ENCODE assay signal across 1 cellular context in the genomic region with DNA sequence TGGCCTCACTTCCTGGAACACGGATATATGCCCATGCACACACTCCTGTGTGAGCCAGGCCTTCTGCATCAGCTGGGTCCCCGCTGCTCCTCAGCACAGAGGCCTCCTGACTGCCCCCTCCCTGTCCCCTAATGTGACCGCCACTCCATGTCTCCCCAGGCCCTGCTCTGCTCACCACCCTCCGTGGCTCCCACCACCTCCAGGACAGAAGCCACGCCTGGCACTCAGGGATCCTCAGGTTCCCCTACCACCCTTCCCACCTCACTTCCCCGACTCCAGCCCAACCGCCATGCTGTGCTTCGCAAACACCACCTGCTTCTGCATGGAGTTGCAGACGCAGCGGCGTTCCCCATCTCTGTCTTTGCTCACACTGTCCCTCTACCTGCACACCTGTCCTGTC.
TF ChIP-seq lines count a peak whose summit lies in the region.

No MANE protein-coding gene starts in this region.

TF ChIP-seq in H1, 55 proteins besides CTCF, POLR2A, EP300 and RAD21:
- TF ChIP-seq SUZ12 (IDR thresholded peaks at IDR 0.05; ENCODE audit: low read length) (no peak), SP1 (IDR thresholded peaks at IDR 0.05; ENCODE audit: low read depth, low read length) (no peak), BRCA1 (IDR thresholded peaks at IDR 0.05; ENCODE audit: low read depth, low read length) (no peak), JUN (IDR thresholded peaks at IDR 0.05; ENCODE audit: low read depth, low read length) (no peak), RFX5 (IDR thresholded peaks at IDR 0.05; ENCODE audit: borderline replicate concordance, low read depth, low read length) (no peak), GTF2F1 (IDR thresholded peaks at IDR 0.05; ENCODE audit: borderline replicate concordance, low read depth, low read length) (no peak), EGR1 (IDR thresholded peaks at IDR 0.05; ENCODE audit: borderline replicate concordance, low read depth, low read length) (no peak), RXRA (IDR thresholded peaks at IDR 0.05; ENCODE audit: insufficient read depth, low read depth, low read length) (no peak), JUND (IDR thresholded peaks at IDR 0.05; ENCODE audit: low read length) (no peak), TBP (IDR thresholded peaks at IDR 0.05; ENCODE audit: low read depth, low read length) (no peak), SP2 (IDR thresholded peaks at IDR 0.05; ENCODE audit: low read length) (no peak), TAF7 (optimal IDR thresholded peaks at IDR 0.05; ENCODE audit: borderline replicate concordance, low read depth, low read length) (no peak)
- TF ChIP-seq, protein P1, sequence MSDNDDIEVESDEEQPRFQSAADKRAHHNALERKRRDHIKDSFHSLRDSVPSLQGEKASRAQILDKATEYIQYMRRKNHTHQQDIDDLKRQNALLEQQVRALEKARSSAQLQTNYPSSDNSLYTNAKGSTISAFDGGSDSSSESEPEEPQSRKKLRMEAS (IDR thresholded peaks at IDR 0.05), result no peak
